13 cellular contexts compared by ENCODE assay signal in the genomic region with DNA sequence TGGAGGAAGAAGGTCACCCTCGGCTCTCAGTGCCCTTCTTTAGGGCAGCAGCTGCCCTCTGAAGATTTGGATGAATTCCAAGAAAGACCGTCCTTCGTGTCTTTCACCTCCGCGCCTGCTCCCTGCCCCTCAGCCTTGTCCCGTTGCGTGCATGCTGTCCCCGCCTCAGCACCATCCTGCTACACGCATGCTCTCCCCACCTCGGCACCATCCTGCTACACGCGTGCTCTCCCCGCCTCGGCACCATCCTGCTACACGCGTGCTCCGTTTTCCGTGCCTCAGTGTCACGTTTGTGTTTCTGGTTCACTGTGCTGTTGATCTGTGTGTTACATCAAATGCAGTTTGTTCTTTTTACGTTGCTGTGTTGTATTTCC. TPM values are rescaled to one million over a fixed set of nuclear protein-coding genes. Genes with fewer than 3 reads are reported as not detected.
DNase-seq lines count a peak whose midpoint lies in the region; ATAC-seq lines count a peak whose summit lies in the region.
"Had no signal": no experiment of that assay in that cellular context is flagged by ENCODE, and none has a peak within 500 bp of the region (broad histone marks: within the 10 kb centered on the region; RNA-seq: fewer than 3 reads in every experiment).

No MANE protein-coding gene starts in this region.

- POLR2A ChIA-PET in CD4-positive, alpha-beta memory T cell (lab: Charles Lee; ENCODE audit: partially characterized antibody) = no interaction called here

- no peak for ATAC-seq in central memory CD8-positive, alpha-beta T cell (replicated peaks; ENCODE audit: extremely low read depth, poor library complexity, severe bottlenecking)
- no peak for ATAC-seq in stimulated activated memory B cell treated with anti-CD40 and anti-IgM and Interleukin-4, amounts not matched to agents 10 μg/mL and 1 μg/mL and 100 μg/mL, for 72 hours
- ATAC-seq: GM12878 had no signal

- peak overlapping the region; percentile 92 for H3K23ac ChIP-seq in neuronal stem cell (ENCODE audit: low read depth, low read length, poor library complexity)

- H3K14ac ChIP-seq in neuronal stem cell (ENCODE audit: low read length) = peak overlapping the region; percentile 57

- peaks cover 8 to 21% (median 16%) of the 10 kb centered on the region in 11 experiments; a peak in 21 of 22 replicates for H3K9me3 ChIP-seq in BLaER1 treated with 17β-estradiol and CSF1 and Interleukin-3, amounts not matched to agents 10 nM and 100 nM (replicated peaks in 1 of 11)
- no peaks in the 10 kb centered on the region for H3K9me3 ChIP-seq in CD4-positive, alpha-beta memory T cell (ENCODE audit: control insufficient read depth in 1 of 2, low read length in 2 of 2)
- H3K9me3 ChIP-seq in neuronal stem cell (replicated peaks in 1 of 2; ENCODE audit: control insufficient read depth in 2 of 2, insufficient read depth in 1 of 2, low read depth in 1 of 2, low read length in 2 of 2) = peaks cover 0 to 4% of the 10 kb centered on the region in 2 donors
- H3K9me3 ChIP-seq: BE2C had no signal

- no peaks in the 10 kb centered on the region for H3K9me3 Mint-ChIP-seq in CD4-positive, alpha-beta memory T cell
- H3K9me3 Mint-ChIP-seq in central memory CD8-positive, alpha-beta T cell = no peaks in the 10 kb centered on the region
- H3K9me3 Mint-ChIP-seq in stimulated activated memory B cell treated with anti-CD40 and anti-IgM and Interleukin-4, amounts not matched to agents 10 μg/mL and 1 μg/mL and 100 μg/mL, for 72 hours = peaks cover 3% of the 10 kb centered on the region
- H3K9me3 Mint-ChIP-seq: IgD-negative memory B cell had no signal

- peaks cover 58 to 88% (median 67%) of the 10 kb centered on the region in 10 experiments for H3K4me1 ChIP-seq in BLaER1 treated with 17β-estradiol and CSF1 and Interleukin-3, amounts not matched to agents 10 nM and 100 nM
- H3K4me1 ChIP-seq in CD4-positive, alpha-beta memory T cell (ENCODE audit: insufficient read depth, low read length) = no peaks in the 10 kb centered on the region
- H3K4me1 ChIP-seq in neuronal stem cell (ENCODE audit: control insufficient read depth in 2 of 2, insufficient read depth in 1 of 2, low read depth in 1 of 2, low read length in 2 of 2) = no peaks in the 10 kb centered on the region

- peak overlapping the region in 1 of 10 experiments; percentile 12; a peak in 1 of 20 replicates for H3K4me3 ChIP-seq in BLaER1 treated with 17β-estradiol and CSF1 and Interleukin-3, amounts not matched to agents 10 nM and 100 nM
- no peak overlapping the region for H3K4me3 ChIP-seq in CD4-positive, alpha-beta memory T cell (ENCODE audit: low read length in 2 of 2)
- H3K4me3 ChIP-seq in neuronal stem cell (ENCODE audit: low read length in 2 of 2) = no peak overlapping the region
- H3K4me3 ChIP-seq: GM12878, GM23248 had no signal

- H2AFZ ChIP-seq in neuronal stem cell (ENCODE audit: low read length) = no peak overlapping the region
- H2AFZ ChIP-seq: GM23248 had no signal

- H3K79me1 ChIP-seq in neuronal stem cell (ENCODE audit: low read depth, low read length) = peaks cover 10% of the 10 kb centered on the region

- no peak overlapping the region for H2BK120ac ChIP-seq in neuronal stem cell (ENCODE audit: low read depth, low read length)

- no peak for DNase-seq in CD4-positive, alpha-beta memory T cell
- no peak for DNase-seq in central memory CD8-positive, alpha-beta T cell (ENCODE audit: low spot score in 2 of 2)
- DNase-seq in neuronal stem cell (ENCODE audit: low spot score) = no peak
- no peak for DNase-seq in activated CD8-positive, alpha-beta memory T cell treated with anti-CD3 and anti-CD28 coated beads, Interleukin-2, amount 50 U/mL, for 48 hours
- DNase-seq in OCI-M1 (lab: John Stamatoyannopoulos, UW) = no peak
- DNase-seq in AG08396 (ENCODE audit: low spot score) = no peak
- DNase-seq: BE2C, DMS79, GM23248 had no signal

- H3K36me3 Mint-ChIP-seq in CD4-positive, alpha-beta memory T cell = peaks cover 41 to 63% of the 10 kb centered on the region in 2 donors
- peaks cover 23% of the 10 kb centered on the region for H3K36me3 Mint-ChIP-seq in central memory CD8-positive, alpha-beta T cell (ENCODE audit: insufficient read depth)
- peaks cover 66% of the 10 kb centered on the region for H3K36me3 Mint-ChIP-seq in stimulated activated memory B cell treated with anti-CD40 and anti-IgM and Interleukin-4, amounts not matched to agents 10 μg/mL and 1 μg/mL and 100 μg/mL, for 72 hours

- peaks cover 64 to 90% (median 75%) of the 10 kb centered on the region in 11 experiments for H3K36me3 ChIP-seq in BLaER1 treated with 17β-estradiol and CSF1 and Interleukin-3, amounts not matched to agents 10 nM and 100 nM
- peaks cover 49% of the 10 kb centered on the region for H3K36me3 ChIP-seq in CD4-positive, alpha-beta memory T cell (ENCODE audit: insufficient read depth, low read length)
- peaks cover 44 to 84% of the 10 kb centered on the region in 2 donors for H3K36me3 ChIP-seq in neuronal stem cell (replicated peaks in 1 of 2; ENCODE audit: control insufficient read depth in 2 of 2, insufficient read depth in 2 of 2, low read length in 2 of 2)

- H2BK15ac ChIP-seq in neuronal stem cell (ENCODE audit: low read length) = no peak overlapping the region

- peak overlapping the region in 2 of 11 experiments; percentile 8 to 20; a peak in 2 of 22 replicates for H3K27ac ChIP-seq in BLaER1 treated with 17β-estradiol and CSF1 and Interleukin-3, amounts not matched to agents 10 nM and 100 nM
- no peak overlapping the region for H3K27ac ChIP-seq in CD4-positive, alpha-beta memory T cell (ENCODE audit: low read depth, low read length)
- no peak overlapping the region for H3K27ac ChIP-seq in neuronal stem cell (replicated peaks; ENCODE audit: low read length)
- H3K27ac ChIP-seq: GM23248 had no signal

- no peak overlapping the region for H3K4ac ChIP-seq in neuronal stem cell (ENCODE audit: low read length)

- H2BK5ac ChIP-seq in neuronal stem cell (ENCODE audit: low read length) = no peak overlapping the region

- no peak overlapping the region for H4K91ac ChIP-seq in neuronal stem cell (ENCODE audit: low read depth, low read length, poor library complexity)

- intact Hi-C loops in CD4-positive, alpha-beta memory T cell (cut with micrococcal nuclease) = no loop called here

- peak overlapping the region in 4 of 7 donors; percentile 36 to 62 (median 52) for H3K27ac Mint-ChIP-seq in CD4-positive, alpha-beta memory T cell
- H3K27ac Mint-ChIP-seq in central memory CD8-positive, alpha-beta T cell (ENCODE audit: low read depth) = peak overlapping the region; percentile 17
- no peak overlapping the region for H3K27ac Mint-ChIP-seq in stimulated activated memory B cell treated with anti-CD40 and anti-IgM and Interleukin-4, amounts not matched to agents 10 μg/mL and 1 μg/mL and 100 μg/mL, for 72 hours

- H3K4me1 Mint-ChIP-seq in CD4-positive, alpha-beta memory T cell = peaks cover 5 to 14% (median 6%) of the 10 kb centered on the region in 4 donors
- H3K4me1 Mint-ChIP-seq in central memory CD8-positive, alpha-beta T cell = peaks cover 10% of the 10 kb centered on the region
- peaks cover 40% of the 10 kb centered on the region for H3K4me1 Mint-ChIP-seq in stimulated activated memory B cell treated with anti-CD40 and anti-IgM and Interleukin-4, amounts not matched to agents 10 μg/mL and 1 μg/mL and 100 μg/mL, for 72 hours

- peaks cover 21 to 59% (median 51%) of the 10 kb centered on the region in 11 experiments; a peak in 21 of 22 replicates for H4K20me1 ChIP-seq in BLaER1 treated with 17β-estradiol and CSF1 and Interleukin-3, amounts not matched to agents 10 nM and 100 nM

- H3K4me2 ChIP-seq in BLaER1 treated with 17β-estradiol and CSF1 and Interleukin-3, amounts not matched to agents 10 nM and 100 nM = peak overlapping the region in 10 of 11 experiments; percentile 25 to 99 (median 83); a peak in 20 of 22 replicates
- no peak overlapping the region for H3K4me2 ChIP-seq in neuronal stem cell (ENCODE audit: insufficient read depth, low read length, poor library complexity, severe bottlenecking)

- 0 out of 22 replicates have a peak, but pooled peaks cover 0 to 10% (median 0%) of the 10 kb centered on the region in 11 experiments for H3K27me3 ChIP-seq in BLaER1 treated with 17β-estradiol and CSF1 and Interleukin-3, amounts not matched to agents 10 nM and 100 nM
- H3K27me3 ChIP-seq in CD4-positive, alpha-beta memory T cell (ENCODE audit: insufficient read depth, low read length) = no peaks in the 10 kb centered on the region
- H3K27me3 ChIP-seq in neuronal stem cell (ENCODE audit: control insufficient read depth in 3 of 3, insufficient read depth in 3 of 3, low read depth in 1 of 3, low read length in 3 of 3) = no peaks in the 10 kb centered on the region
- H3K27me3 ChIP-seq: BE2C had no signal

- H3K27me3 Mint-ChIP-seq in CD4-positive, alpha-beta memory T cell = no peaks in the 10 kb centered on the region
- no peaks in the 10 kb centered on the region for H3K27me3 Mint-ChIP-seq in central memory CD8-positive, alpha-beta T cell
- H3K27me3 Mint-ChIP-seq in stimulated activated memory B cell treated with anti-CD40 and anti-IgM and Interleukin-4, amounts not matched to agents 10 μg/mL and 1 μg/mL and 100 μg/mL, for 72 hours = no peaks in the 10 kb centered on the region
- H3K27me3 Mint-ChIP-seq: IgD-negative memory B cell had no signal

- H4K8ac ChIP-seq in neuronal stem cell (ENCODE audit: low read depth, low read length) = no peak overlapping the region

- H2AK5ac ChIP-seq in neuronal stem cell (ENCODE audit: low read depth, low read length) = no peak overlapping the region

- CTCF ChIA-PET in CD4-positive, alpha-beta memory T cell (lab: Charles Lee; ENCODE audit: partially characterized antibody) = no interaction called here

- H3K18ac ChIP-seq in neuronal stem cell (ENCODE audit: low read length) = no peak overlapping the region

- no peak overlapping the region for H2BK12ac ChIP-seq in neuronal stem cell (ENCODE audit: low read length)

- peak overlapping the region in 3 of 11 experiments; percentile 6 to 50 (median 12); a peak in 1 of 22 replicates for H3K9ac ChIP-seq in BLaER1 treated with 17β-estradiol and CSF1 and Interleukin-3, amounts not matched to agents 10 nM and 100 nM
- no peak overlapping the region for H3K9ac ChIP-seq in neuronal stem cell (ENCODE audit: low read depth, low read length, poor library complexity)
- H3K9ac ChIP-seq: GM23248 had no signal

- WGBS in neuronal stem cell (ENCODE audit: extremely low coverage in 2 of 2, insufficient read length in 2 of 2, insufficient replicate concordance in 1 of 2), 2 donors = no CpG with 5 or more reads among the region's 20 CpGs

- no peak overlapping the region for H3K4me3 Mint-ChIP-seq in CD4-positive, alpha-beta memory T cell
- H3K4me3 Mint-ChIP-seq in central memory CD8-positive, alpha-beta T cell = no peak overlapping the region
- H3K4me3 Mint-ChIP-seq in stimulated activated memory B cell treated with anti-CD40 and anti-IgM and Interleukin-4, amounts not matched to agents 10 μg/mL and 1 μg/mL and 100 μg/mL, for 72 hours = no peak overlapping the region

RNA-seq across cellular contexts. Expression of a gene that starts 13.5 kb away (rescaled TPM):
- 10 to 100 TPM; 65.3 to 71.2 TPM for total RNA-seq in CD4-positive, alpha-beta memory T cell
- 10 to 100 TPM; 30.4 to 34.6 TPM for polyA plus RNA-seq in CD4-positive, alpha-beta memory T cell
- polyA plus RNA-seq in neuronal stem cell (2013, experiment 1 of 2) = 8.9 TPM
- polyA plus RNA-seq in neuronal stem cell (2013, experiment 2 of 2) = 9.7 TPM
